Comparison of ENCODE assay signal across 8 cellular contexts in the genomic region with DNA sequence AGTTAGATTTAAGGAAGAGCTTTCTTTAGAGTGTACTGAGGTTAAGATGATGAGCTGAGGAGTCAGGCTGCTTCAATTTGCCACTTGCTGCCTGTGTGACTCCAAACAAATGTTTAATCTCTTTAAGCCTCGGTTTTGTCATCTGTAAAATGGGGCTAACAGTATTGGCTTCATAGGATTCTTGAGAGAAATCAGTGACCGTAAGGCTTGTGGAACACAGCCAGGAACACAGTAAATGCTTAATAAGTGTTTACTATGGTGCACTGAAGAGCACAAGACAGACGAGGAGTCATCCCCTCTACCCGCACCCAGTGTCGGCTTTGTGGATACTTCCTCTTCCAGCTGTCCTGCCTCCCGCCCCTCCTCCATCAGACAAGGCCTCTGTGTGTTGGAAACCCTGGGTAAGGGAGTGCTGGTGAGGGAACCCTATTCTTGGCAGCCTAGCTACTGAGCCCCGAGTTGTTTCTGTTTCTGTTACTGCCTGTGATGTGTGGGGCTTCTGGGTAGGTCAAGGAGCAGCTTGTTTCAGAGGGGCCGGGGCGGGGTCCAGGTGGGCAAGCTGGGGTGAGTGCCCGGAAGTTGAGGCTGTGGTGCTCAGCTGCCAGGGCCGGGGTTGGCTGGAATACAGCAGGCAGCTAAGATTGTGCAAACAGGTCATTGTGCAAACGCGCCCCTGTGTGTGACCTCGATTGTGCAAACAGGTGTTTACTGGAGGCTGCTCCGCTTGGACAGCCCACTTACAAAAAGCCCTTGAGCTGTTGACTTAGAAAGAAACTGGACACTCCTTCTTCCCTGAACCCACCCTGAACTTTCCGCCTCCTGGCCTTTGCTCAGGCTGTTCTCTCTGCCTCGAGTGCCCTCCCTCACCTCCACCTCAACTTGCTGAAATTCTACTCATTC. TPM values are rescaled to one million over a fixed set of nuclear protein-coding genes. Genes with fewer than 3 reads are reported as not detected.
A peak's percentile ranks its signal among the peaks of the same experiment; 100 is the strongest.
DNase-seq lines count a peak whose midpoint lies in the region; ATAC-seq and TF ChIP-seq lines count a peak whose summit lies in the region.

No MANE protein-coding gene starts in this region.

- intact Hi-C loops in A673 (cut with micrococcal nuclease; ENCODE audit: unreplicated experiment): no loop called here

- TF ChIP-seq CTCF in VCaP (conservative IDR thresholded peaks at IDR 0.05) (no peak), tibial nerve (IDR thresholded peaks at IDR 0.05) (no peak), A673 (conservative IDR thresholded peaks at IDR 0.05; ENCODE audit: low read depth, low read length) (no peak)

- H3K27ac ChIP-seq in VCaP: peak overlapping the region; percentile 28; the same call in 1 of the 2 replicates
- peak overlapping the region in 2 of 4 donors; percentile 16 to 71 for H3K27ac ChIP-seq in tibial nerve
- H3K27ac ChIP-seq in A673 (ENCODE audit: low read depth, low read length, poor library complexity, severe bottlenecking): no peak overlapping the region

- TF ChIP-seq POLR2A in tibial nerve (IDR thresholded peaks at IDR 0.05): no peak

- H3K36me3 ChIP-seq in tibial nerve (no peaks in the 10 kb centered on the region), A673 (ENCODE audit: insufficient read depth, low read length, poor library complexity, severe bottlenecking) (no peaks in the 10 kb centered on the region)

- CTCF ChIA-PET in A673 (lab: Charles Lee): no interaction called here

- H3K27me3 ChIP-seq in tibial nerve: peaks cover 0 to 10% of the 10 kb centered on the region in 2 donors
- H3K27me3 ChIP-seq in A673 (replicated peaks; ENCODE audit: insufficient read depth, low read depth, low read length, poor library complexity): no peaks in the 10 kb centered on the region

- POLR2A ChIA-PET in A673 (lab: Charles Lee; ENCODE audit: low non-redundant PET): no interaction called here

- peak in 1 of 2 donors; percentile 65 for TF ChIP-seq EP300 in tibial nerve (IDR thresholded peaks at IDR 0.05)

- H3K4me3 ChIP-seq in tibial nerve (no peak overlapping the region), A673 (ENCODE audit: low read depth, low read length, poor library complexity, severe bottlenecking) (no peak overlapping the region)

- no peak for ATAC-seq in GM21825 (IDR thresholded peaks at IDR 0.05; ENCODE audit: unreplicated experiment)

- H3K4me1 ChIP-seq in tibial nerve (peaks cover 0 to 9% (median 0%) of the 10 kb centered on the region in 4 donors), A673 (ENCODE audit: insufficient read depth, low read length, poor library complexity, severe bottlenecking) (no peaks in the 10 kb centered on the region)

- no TSS peak for BruUV-seq in A673 (replicated peaks; lab: Mats Ljungman, UMichigan)

- 55 to 59% methylated on average over 17 of the region's 17 CpGs for WGBS in tibial nerve, 2 donors

- peak; percentile 100 for DNase-seq in NCI-H2029 (lab: John Stamatoyannopoulos, UW)
- peak; percentile 83 for DNase-seq in left kidney (ENCODE audit: low read depth, low spot score)
- DNase-seq in tibial nerve (ENCODE audit: low spot score in 2 of 2): peak; percentile 50 to 66
- DNase-seq in A673 (ENCODE audit: low spot score): no peak
- DNase-seq in LoVo (ENCODE audit: low spot score): no peak
- no peak for DNase-seq in activated T-cell treated with anti-CD3 and anti-CD28 coated beads, Interleukin-2, amount 50 U/mL, for 48 hours

- H3K9me3 ChIP-seq in tibial nerve (no peaks in the 10 kb centered on the region), A673 (ENCODE audit: low read depth, low read length, poor library complexity, severe bottlenecking) (no peaks in the 10 kb centered on the region)

RNA-seq across cellular contexts. Expression of gene CSF3R, which starts 4.0 kb away (rescaled TPM):
- total RNA-seq in tibial nerve (10 to 100 TPM; 12.5 to 27.8 (median 19.8) TPM), A673 (2021) (not detected in 2 replicates)

RNA-seq across cellular contexts. Expression of gene MRPS15, which starts 22.5 kb away (rescaled TPM):
- total RNA-seq in tibial nerve: 10 to 100 TPM; 23.3 to 77.7 (median 36.4) TPM
- 140 and 144 TPM in 2 replicates for total RNA-seq in A673 (2021)

RNA-seq across cellular contexts. Expression of gene OSCP1, which starts 36.4 kb away (rescaled TPM):
- total RNA-seq in tibial nerve (10 to 100 TPM in 3 of 4 donors, 1 to 10 TPM in 1; 7.2 to 32.4 (median 17.6) TPM), A673 (2021) (5.7 and 10.6 TPM in 2 replicates)

Comparison
In these comparisons a context has a peak if more than half of its experiments do, and no peak if none do; other contexts are left out.
1. DNase-seq: peak in NCI-H2029 (single experiment), left kidney (single experiment) and tibial nerve (2 of 2); none in A673 (single experiment), LoVo (single experiment) and activated T-cell treated with anti-CD3 and anti-CD28 coated beads, Interleukin-2, amount 50 U/mL, for 48 hours (0 of 2).
2. RNA of gene CSF3R, which starts 4.0 kb away (total RNA-seq): 12.5 to 27.8 TPM in tibial nerve; not detected in A673; every median in the first group is over 10 times any median in the second.